ENCODE assay signal across 21 cellular contexts in the genomic region with DNA sequence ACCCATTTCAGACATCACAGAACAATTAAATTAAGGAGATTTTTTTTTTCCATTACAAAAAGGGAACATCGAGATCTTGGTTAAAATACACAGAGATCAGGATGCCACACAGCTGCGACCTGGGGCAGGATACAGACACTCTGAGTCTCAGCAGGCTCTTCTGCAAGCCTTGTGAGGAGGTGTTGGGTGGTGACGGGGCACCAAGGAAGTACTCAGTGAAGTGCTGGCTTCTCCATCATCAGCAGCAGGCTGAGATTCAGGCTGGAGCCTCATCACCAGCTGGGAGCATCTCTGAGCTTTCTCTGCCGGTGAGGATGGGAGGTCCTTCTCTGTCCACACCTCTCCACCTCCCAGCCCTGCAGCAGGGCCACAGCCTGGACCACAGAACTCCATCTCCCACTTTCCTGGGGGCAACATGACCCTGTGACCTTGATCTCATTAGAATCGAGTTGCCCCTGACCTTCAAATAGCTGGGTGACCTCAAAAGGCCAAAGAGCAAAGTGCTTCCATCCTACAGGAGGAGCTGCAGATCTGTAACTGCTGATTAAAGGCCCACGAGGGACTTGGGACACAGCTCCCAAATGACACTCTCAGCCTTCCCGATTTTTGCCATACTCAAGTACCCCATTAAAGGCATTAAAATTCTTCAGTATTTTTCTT. TPM values are rescaled to one million over a fixed set of nuclear protein-coding genes. Genes with fewer than 3 reads are reported as not detected.
DNase-seq lines count a peak whose midpoint lies in the region; ATAC-seq and TF ChIP-seq lines count a peak whose summit lies in the region.
"Had no signal": no experiment of that assay in that cellular context is flagged by ENCODE, and none has a peak within 500 bp of the region (broad histone marks: within the 10 kb centered on the region; RNA-seq: fewer than 3 reads in every experiment).

No MANE protein-coding gene starts in this region.

- H2AFZ ChIP-seq in PC-9 = no peak overlapping the region
- H2AFZ ChIP-seq: GM23248 had no signal

- peaks cover 86% of the 10 kb centered on the region for H3K79me2 ChIP-seq in PC-9 (ENCODE audit: low read depth)

- H3K27ac ChIP-seq in PC-9 (peak overlapping the region; percentile 96), testis (no peak overlapping the region)
- H3K27ac ChIP-seq: GM23248, neutrophil, right lobe of liver had no signal

- peak; percentile 25 for DNase-seq in A172 (ENCODE audit: low spot score)
- no peak for DNase-seq in PC-9
- DNase-seq in chondrocyte (ENCODE audit: low spot score) = no peak
- DNase-seq in activated CD4-positive, alpha-beta memory T cell treated with anti-CD3 and anti-CD28 coated beads for 36 hours = no peak
- DNase-seq in DMS153 (lab: John Stamatoyannopoulos, UW) = no peak
- DNase-seq in testis = no peak
- DNase-seq: activated CD4-positive, alpha-beta T cell treated with anti-CD3 and anti-CD28 coated beads for 36 hours; activated naive CD4-positive, alpha-beta T cell treated with anti-CD3 and anti-CD28 coated beads, Interleukin-2, amount 50 U/mL, for 16 hours; activated T-cell treated with anti-CD3 and anti-CD28 coated beads for 4 hours; CD4-positive, alpha-beta memory T cell; esophagus squamous epithelium; GM23248; NCI-H2227 treated with DMSO at 0.1 percent for 48 hours; right lobe of liver; SHP77; stimulated activated CD4-positive, alpha-beta T cell treated with anti-CD3 and anti-CD28 coated beads, Interleukin-2, amount 100 ng/mL, for 24 hours had no signal

- peaks cover 92% of the 10 kb centered on the region for H3K4me1 Mint-ChIP-seq in chondrocyte (ENCODE audit: low read depth)
- H3K4me1 Mint-ChIP-seq in nephron = peaks cover 87% of the 10 kb centered on the region
- peaks cover 25% of the 10 kb centered on the region for H3K4me1 Mint-ChIP-seq in activated CD4-positive, alpha-beta memory T cell treated with anti-CD3 and anti-CD28 coated beads for 36 hours (ENCODE audit: low read depth)

- H3K36me3 ChIP-seq in PC-9 (ENCODE audit: low read depth) (peaks cover 29% of the 10 kb centered on the region; the same call in 1 of the 2 replicates), testis (ENCODE audit: low read depth, missing control alignments) (no peaks in the 10 kb centered on the region)
- H3K36me3 ChIP-seq: esophagus squamous epithelium, neutrophil, right lobe of liver had no signal

- H3K27ac Mint-ChIP-seq in chondrocyte (ENCODE audit: unreplicated experiment) (peak overlapping the region; percentile 79), nephron (peak overlapping the region in 2 of 3 experiments; percentile 59 to 69)
- H3K27ac Mint-ChIP-seq in activated CD4-positive, alpha-beta memory T cell treated with anti-CD3 and anti-CD28 coated beads for 36 hours = no peak overlapping the region
- H3K27ac Mint-ChIP-seq: activated CD4-positive, alpha-beta T cell treated with anti-CD3 and anti-CD28 coated beads for 36 hours; brain; T-helper 2 cell treated with Interferon-gamma antibody and Interleukin-4, amounts not matched to agents 5 μg/mL and 100 μg/mL, for 36 hours had no signal

- H3K9me3 Mint-ChIP-seq in chondrocyte (ENCODE audit: low read depth) (no peaks in the 10 kb centered on the region), nephron (no peaks in the 10 kb centered on the region)
- H3K9me3 Mint-ChIP-seq in activated CD4-positive, alpha-beta memory T cell treated with anti-CD3 and anti-CD28 coated beads for 36 hours = no peaks in the 10 kb centered on the region
- H3K9me3 Mint-ChIP-seq: brain; CD4-positive, alpha-beta memory T cell; T-helper 2 cell treated with Interferon-gamma antibody and Interleukin-4, amounts not matched to agents 5 μg/mL and 100 μg/mL, for 36 hours had no signal

- ATAC-seq in HG03565 (IDR thresholded peaks at IDR 0.05; ENCODE audit: unreplicated experiment) = no peak
- ATAC-seq: activated CD4-positive, alpha-beta T cell treated with anti-CD3 and anti-CD28 coated beads for 36 hours had no signal

- H3K9me2 ChIP-seq in PC-9 (ENCODE audit: insufficient read depth) = no peaks in the 10 kb centered on the region

- H3K4me3 Mint-ChIP-seq in chondrocyte (ENCODE audit: unreplicated experiment) (no peak overlapping the region), nephron (no peak overlapping the region)
- no peak overlapping the region for H3K4me3 Mint-ChIP-seq in activated CD4-positive, alpha-beta memory T cell treated with anti-CD3 and anti-CD28 coated beads for 36 hours
- H3K4me3 Mint-ChIP-seq: activated CD4-positive, alpha-beta T cell treated with anti-CD3 and anti-CD28 coated beads for 36 hours; brain; CD4-positive, alpha-beta memory T cell; T-helper 2 cell treated with Interferon-gamma antibody and Interleukin-4, amounts not matched to agents 5 μg/mL and 100 μg/mL, for 36 hours had no signal

- H3K9me3 ChIP-seq in PC-9 (ENCODE audit: insufficient read depth, low read depth) (no peaks in the 10 kb centered on the region), testis (no peaks in the 10 kb centered on the region)
- H3K9me3 ChIP-seq: esophagus squamous epithelium, neutrophil, right lobe of liver had no signal

- POLR2A ChIA-PET in PC-9 (lab: Charles Lee; ENCODE audit: unreplicated experiment) = interaction anchor here (0.5 to 3.0 kb wide), 3 partner anchors 16 to 1107 kb away, joined by 3 to 25 read pairs (median 15); a partner anchor contains a TSS
- POLR2A ChIA-PET in activated CD4-positive, alpha-beta memory T cell treated with anti-CD3 and anti-CD28 coated beads for 36 hours (lab: Charles Lee) = no interaction called here

- intact Hi-C loops in PC-9 (cut with micrococcal nuclease; ENCODE audit: unreplicated experiment) = loop anchor here (1.0 to 10.0 kb wide), 13 partner anchors 17 to 515 kb away; a partner anchor contains a TSS
- intact Hi-C loops in activated CD4-positive, alpha-beta memory T cell treated with anti-CD3 and anti-CD28 coated beads for 36 hours (cut with micrococcal nuclease) = no loop called here
- intact Hi-C loops in testis (cut with DNase I; ENCODE audit: low total_unique reads) = no loop called here

- peak overlapping the region; percentile 71 for H3K4me2 ChIP-seq in PC-9

- CTCF ChIA-PET in PC-9 (lab: Charles Lee) = interaction anchor here (0.6 to 1.7 kb wide), 3 partner anchors 14 to 520 kb away, joined by 3 to 7 read pairs (median 3); no protein-coding TSS in a partner anchor
- CTCF ChIA-PET in activated CD4-positive, alpha-beta memory T cell treated with anti-CD3 and anti-CD28 coated beads for 36 hours (lab: Charles Lee) = no interaction called here

- H4K20me1 ChIP-seq in PC-9 (ENCODE audit: insufficient read depth) = no peaks in the 10 kb centered on the region

- H3K4me3 ChIP-seq in PC-9 (peak overlapping the region; percentile 13; the same call in 1 of the 2 replicates), testis (no peak overlapping the region)
- H3K4me3 ChIP-seq: esophagus squamous epithelium, GM23248, right lobe of liver had no signal

- H3F3A ChIP-seq in PC-9 (ENCODE audit: insufficient read depth, low read depth) = peaks cover 94% of the 10 kb centered on the region

- H3K4me1 ChIP-seq in PC-9 (replicated peaks; ENCODE audit: insufficient read depth) = peaks cover 93% of the 10 kb centered on the region
- H3K4me1 ChIP-seq in testis = no peaks in the 10 kb centered on the region
- H3K4me1 ChIP-seq: right lobe of liver had no signal

- BruUV-seq in PC-9 (replicated peaks; lab: Mats Ljungman, UMichigan) = no TSS peak

- no peak for TF ChIP-seq POLR2A in testis (IDR thresholded peaks at IDR 0.05)

- WGBS in testis, 2 donors = 63 to 71% methylated on average over 7 of the region's 7 CpGs

- no peaks in the 10 kb centered on the region for H3K27me3 Mint-ChIP-seq in chondrocyte (ENCODE audit: low read depth)
- peaks cover 4% of the 10 kb centered on the region for H3K27me3 Mint-ChIP-seq in nephron (ENCODE audit: low read depth)
- H3K27me3 Mint-ChIP-seq in activated CD4-positive, alpha-beta memory T cell treated with anti-CD3 and anti-CD28 coated beads for 36 hours = no peaks in the 10 kb centered on the region
- H3K27me3 Mint-ChIP-seq: activated CD4-positive, alpha-beta T cell treated with anti-CD3 and anti-CD28 coated beads for 36 hours had no signal

- peak; percentile 19; the same call in 1 of the 2 replicates for TF ChIP-seq CTCF in PC-9 (conservative IDR thresholded peaks at IDR 0.05)
- no peak for TF ChIP-seq CTCF in chondrocyte (IDR thresholded peaks at IDR 0.05)
- no peak for TF ChIP-seq CTCF in nephron (IDR thresholded peaks at IDR 0.05; ENCODE audit: unreplicated experiment in 3 of 3)
- no peak for TF ChIP-seq CTCF in testis (IDR thresholded peaks at IDR 0.05)

- H3K36me3 Mint-ChIP-seq in chondrocyte (ENCODE audit: low read depth) = no peaks in the 10 kb centered on the region
- no peaks in the 10 kb centered on the region for H3K36me3 Mint-ChIP-seq in nephron (ENCODE audit: low read depth)
- no peaks in the 10 kb centered on the region for H3K36me3 Mint-ChIP-seq in activated CD4-positive, alpha-beta memory T cell treated with anti-CD3 and anti-CD28 coated beads for 36 hours
- H3K36me3 Mint-ChIP-seq: brain; CD4-positive, alpha-beta memory T cell had no signal

- no peaks in the 10 kb centered on the region for H3K27me3 ChIP-seq in PC-9 (ENCODE audit: insufficient read depth, low read depth)
- H3K27me3 ChIP-seq in testis = no peaks in the 10 kb centered on the region
- H3K27me3 ChIP-seq: esophagus squamous epithelium, right lobe of liver had no signal

RNA-seq across cellular contexts. Expression of a gene that starts 16.0 kb away (rescaled TPM):
- 10.5 and 12.3 TPM in 2 replicates for total RNA-seq in A172 (2014; rRNA removed; shearing (Covaris generic))
- total RNA-seq in PC-9 (2021) (163 and 177 TPM in 2 replicates), chondrocyte (151 to 298 TPM (median 163 TPM) in 3 replicates), testis (10 to 100 TPM in 1 of 2 donors, 1 to 10 TPM in 1; 8.1 to 12.1 TPM)
- total RNA-seq in activated CD4-positive, alpha-beta memory T cell treated with anti-CD3 and anti-CD28 coated beads for 36 hours = 1 to 10 TPM; 2.5 to 3.0 TPM
- 16.8 TPM for polyA plus RNA-seq in testis (ENCODE audit: insufficient read depth, low read depth, low replicate concordance)

Comparison
In these comparisons a context has a peak if more than half of its experiments do, and no peak if none do; other contexts are left out.
1. RNA of a gene that starts 16.0 kb away (total RNA-seq): 163 to 177 TPM in PC-9 and 151 to 298 TPM in chondrocyte; 8.1 to 12.1 TPM in testis, 10.5 to 12.3 TPM in A172 and 2.5 to 3.0 TPM in activated CD4-positive, alpha-beta memory T cell treated with anti-CD3 and anti-CD28 coated beads for 36 hours; every median in the first group is over 10 times any median in the second.